13 cellular contexts compared by ENCODE assay signal in genomic region chr3:194064380-194065118, GRCh38.
"Had no signal": no experiment of that assay in that cellular context is flagged by ENCODE, and none has a peak within 500 bp of the region (broad histone marks: within the 10 kb centered on the region; RNA-seq: fewer than 3 reads in every experiment).

No MANE protein-coding gene starts in this region.

- H3K4me3 Mint-ChIP-seq: T-helper 1 cell treated with Interleukin-12 subunit alpha and Interleukin-12 subunit beta and Interleukin-4 antibody, amounts not matched to agents 30 μg/mL and 1 μg/mL, for 36 hours had no signal

- ATAC-seq: pancreas had no signal

- DNase-seq: activated CD4-positive, alpha-beta T cell treated with anti-CD3 and anti-CD28 coated beads, Interleukin-2, amount 50 U/mL, for 1 hour; activated CD4-positive, CD25-positive, alpha-beta regulatory T cell; activated naive CD4-positive, alpha-beta T cell treated with anti-CD3 and anti-CD28 coated beads, Interleukin-2, amount 50 U/mL, for 16 hours; activated T-cell treated with anti-CD3 and anti-CD28 coated beads for 4 hours; caudate nucleus; colonic mucosa; effector CD4-positive, alpha-beta T cell; foreskin melanocyte; heart left ventricle; pancreas; small intestine had no signal

- H3K27ac Mint-ChIP-seq: activated T-helper 2 cell treated with anti-CD3 and anti-CD28 coated beads, Interferon-gamma antibody, Interleukin-2, Interleukin-4, amounts not matched to agents 10 μg/mL and 5 μg/mL and 100 μg/mL, durations not matched to agents 14 hours and 24 hours and 36 hours; T-helper 1 cell treated with Interleukin-12 subunit alpha and Interleukin-12 subunit beta and Interleukin-4 antibody, amounts not matched to agents 30 μg/mL and 1 μg/mL, for 36 hours had no signal
